In the genomic region with DNA sequence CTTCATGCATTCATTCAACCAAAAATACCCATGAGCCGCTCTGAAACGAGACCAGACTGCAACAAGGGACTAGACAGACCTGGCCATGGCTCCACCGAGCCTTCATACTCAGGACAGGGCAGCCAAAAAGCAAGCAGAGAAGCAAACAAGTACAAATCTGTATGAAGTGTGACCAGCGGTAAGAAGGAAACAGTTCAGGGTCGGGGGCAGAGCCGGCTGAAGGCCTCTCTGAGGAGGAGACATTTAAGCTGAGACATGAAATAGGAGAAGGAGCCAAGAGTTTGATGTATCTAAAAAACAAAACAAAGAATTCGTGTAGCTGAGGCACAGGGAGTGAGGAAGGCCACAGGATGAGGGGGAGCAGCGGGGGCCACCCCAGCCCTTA, we compare ENCODE assay signal across 21 cellular contexts. TPM values are rescaled to one million over a fixed set of nuclear protein-coding genes. Genes with fewer than 3 reads are reported as not detected.
A peak's percentile ranks its signal among the peaks of the same experiment; 100 is the strongest.
DNase-seq lines count a peak whose midpoint lies in the region; ATAC-seq and TF ChIP-seq lines count a peak whose summit lies in the region.
"Had no signal": no experiment of that assay in that cellular context is flagged by ENCODE, and none has a peak within 500 bp of the region (broad histone marks: within the 10 kb centered on the region; RNA-seq: fewer than 3 reads in every experiment).

No MANE protein-coding gene starts in this region.

- WGBS in H9 (ENCODE audit: extremely low coverage, insufficient read length, low lambda C conversion rate), result no CpG with 5 or more reads among the region's 8 CpGs
- 46 to 62% (median 52%) methylated on average over 8 of the region's 8 CpGs for WGBS in stomach, 5 donors

- H3K4me3 Mint-ChIP-seq in H9, result peak overlapping the region in 1 of 2 experiments; percentile 15; a peak in 2 of 5 replicates
- H3K4me3 Mint-ChIP-seq: activated CD4-positive, alpha-beta T cell treated with anti-CD3 and anti-CD28 coated beads, Interleukin-2, amount 10 ng/mL, durations not matched to agents 24 days and 14 days had no signal

- H3K14ac ChIP-seq in H9 (ENCODE audit: insufficient read depth, low read length), result no peak overlapping the region

- H3K9ac ChIP-seq in H9 (ENCODE audit: extremely low read depth, insufficient read length, low read length), result no peak overlapping the region
- H3K9ac ChIP-seq: BLaER1 had no signal

- intact Hi-C loops in stomach (cut with DNase I; ENCODE audit: low total_unique reads) (loop anchor here (10.0 kb wide), 2 partner anchors 311 to 451 kb away; no protein-coding TSS in a partner anchor), mucosa of descending colon (cut with DNase I, micrococcal nuclease) (loop anchor here in 1 of 2 donors (10.0 kb wide), 1 partner anchor 281 kb away; no protein-coding TSS in a partner anchor)

- no peak overlapping the region for H3K4ac ChIP-seq in H9 (ENCODE audit: low read depth, low read length)

- peak overlapping the region in 1 of 3 experiments; percentile 50; a peak in 3 of 7 replicates for H3K27ac Mint-ChIP-seq in H9
- H3K27ac Mint-ChIP-seq: activated CD4-positive, alpha-beta T cell treated with anti-CD3 and anti-CD28 coated beads, Interleukin-2, amount 10 ng/mL, durations not matched to agents 24 days and 14 days had no signal

- no peak overlapping the region for H4K91ac ChIP-seq in H9 (ENCODE audit: insufficient read length, low read depth, low read length)

- no peak for DNase-seq in H9
- DNase-seq in cerebellum (ENCODE audit: low spot score), result peak; percentile 17
- no peak for DNase-seq in stomach
- DNase-seq in mucosa of descending colon, result no peak
- DNase-seq in NCI-H446 treated with DMSO at 0.1 percent for 48 hours (lab: John Stamatoyannopoulos, UW), result no peak
- DNase-seq in D341Med (ENCODE audit: low spot score), result no peak
- DNase-seq: activated CD4-positive, alpha-beta T cell treated with anti-CD3 and anti-CD28 coated beads, Interleukin-2, amount 10 ng/mL, durations not matched to agents 24 days and 14 days; activated naive CD4-positive, alpha-beta T cell treated with anti-CD3 and anti-CD28 coated beads, Interleukin-2, amount 50 U/mL, for 16 hours; activated T-cell treated with anti-CD3 and anti-CD28 coated beads for 4 hours; DMS79 treated with DMSO at 0.1 percent for 48 hours; KG1; NCI-H1048; NCI-H2081 treated with DMSO at 0.1 percent for 48 hours; NCI-H526 treated with DMSO at 0.1 percent for 48 hours; stimulated activated CD4-positive, alpha-beta T cell treated with anti-CD3 and anti-CD28 coated beads, Interleukin-1b, Interleukin-23, amount 100 ng/mL, for 48 hours; testis had no signal

- H3K18ac ChIP-seq in H9 (ENCODE audit: insufficient read length, low read depth, low read length), result no peak overlapping the region

- no peak overlapping the region for H2BK120ac ChIP-seq in H9 (ENCODE audit: low read depth, low read length, poor library complexity, severe bottlenecking)

- no peak for ATAC-seq in mucosa of descending colon
- no peak for ATAC-seq in HG03139 (IDR thresholded peaks at IDR 0.05; ENCODE audit: unreplicated experiment)
- ATAC-seq: body of pancreas had no signal

- peaks cover 11% of the 10 kb centered on the region for H3K23me2 ChIP-seq in H9 (ENCODE audit: insufficient read length, low read depth, low read length, poor library complexity, severe bottlenecking)

- H2AFZ ChIP-seq in H9 (ENCODE audit: low read length), result no peak overlapping the region

- H2BK15ac ChIP-seq in H9 (ENCODE audit: low read depth, low read length), result no peak overlapping the region

- H3K27me3 Mint-ChIP-seq in H9 (ENCODE audit: low read depth), result peaks cover 3% of the 10 kb centered on the region

- H3K4me1 Mint-ChIP-seq in H9, result peaks cover 11 to 19% of the 10 kb centered on the region in 2 experiments

- TF ChIP-seq EP300 in stomach (IDR thresholded peaks at IDR 0.05), result no peak

- no peak overlapping the region for H3K27ac ChIP-seq in H9 (ENCODE audit: insufficient read length, low read depth, low read length)
- no peak overlapping the region for H3K27ac ChIP-seq in muscle layer of duodenum (ENCODE audit: low read length)
- H3K27ac ChIP-seq in stomach, result peak overlapping the region in 1 of 5 donors; percentile 62
- H3K27ac ChIP-seq: SK-N-MC, testis had no signal

- H4K5ac ChIP-seq in H9 (ENCODE audit: insufficient read length, low read depth, low read length), result no peak overlapping the region

- H2BK12ac ChIP-seq in H9 (ENCODE audit: insufficient read length, low read depth, low read length), result no peak overlapping the region

- peak overlapping the region; percentile 70 to 80 for H3K4me3 ChIP-seq in muscle layer of duodenum (ENCODE audit: low read depth in 1 of 2, low read length in 2 of 2)
- H3K4me3 ChIP-seq in stomach, result peak overlapping the region; percentile 50 to 66 (median 59)
- H3K4me3 ChIP-seq in mucosa of descending colon, result no peak overlapping the region
- H3K4me3 ChIP-seq: SK-N-MC had no signal

- TF ChIP-seq CTCF in H9 (conservative IDR thresholded peaks at IDR 0.05) (no peak), stomach (IDR thresholded peaks at IDR 0.05) (no peak), mucosa of descending colon (IDR thresholded peaks at IDR 0.05) (no peak)

- H3K27me3 ChIP-seq in H9 (ENCODE audit: insufficient read depth, low read length) (no peaks in the 10 kb centered on the region), muscle layer of duodenum (ENCODE audit: low read depth, low read length) (no peaks in the 10 kb centered on the region), stomach (no peaks in the 10 kb centered on the region)
- H3K27me3 ChIP-seq: BLaER1, body of pancreas, testis had no signal

- no peaks in the 10 kb centered on the region for H3K79me2 ChIP-seq in H9 (ENCODE audit: insufficient read depth, low read length)

- H3K4me1 ChIP-seq in H9 (ENCODE audit: insufficient read depth, low read length) (no peaks in the 10 kb centered on the region; the same call in 1 of the 2 replicates), muscle layer of duodenum (ENCODE audit: control insufficient read depth in 1 of 2, insufficient read depth in 2 of 2, low read length in 2 of 2) (peaks cover 8 to 19% of the 10 kb centered on the region in 2 donors), stomach (peaks cover 24 to 42% (median 31%) of the 10 kb centered on the region in 4 donors), mucosa of descending colon (ENCODE audit: low read depth) (peaks cover 17% of the 10 kb centered on the region)

- TF ChIP-seq POLR2A in stomach (IDR thresholded peaks at IDR 0.05), result no peak

- peak overlapping the region; percentile 50 for H3K4me2 ChIP-seq in H9 (ENCODE audit: insufficient read depth, insufficient read length, low read length)

- H3K36me3 ChIP-seq in muscle layer of duodenum (ENCODE audit: control insufficient read depth in 1 of 2, insufficient read depth in 2 of 2, low read length in 2 of 2), result no peaks in the 10 kb centered on the region
- H3K36me3 ChIP-seq in stomach, result no peaks in the 10 kb centered on the region
- H3K36me3 ChIP-seq in mucosa of descending colon (ENCODE audit: low read depth), result no peaks in the 10 kb centered on the region
- H3K36me3 ChIP-seq: BLaER1 had no signal

- H3K9me3 ChIP-seq in H9 (ENCODE audit: control insufficient read depth, low read depth, low read length) (no peaks in the 10 kb centered on the region), muscle layer of duodenum (ENCODE audit: control insufficient read depth in 1 of 2, low read length in 2 of 2) (no peaks in the 10 kb centered on the region), stomach (no peaks in the 10 kb centered on the region), mucosa of descending colon (no peaks in the 10 kb centered on the region)
- H3K9me3 ChIP-seq: BLaER1, body of pancreas, testis had no signal

- H2AK5ac ChIP-seq in H9 (ENCODE audit: insufficient read length, low read length), result no peak overlapping the region

- no peak overlapping the region for H4K8ac ChIP-seq in H9 (replicated peaks; ENCODE audit: insufficient read length, low read depth, low read length)

- H3K9me3 Mint-ChIP-seq in H9, result no peaks in the 10 kb centered on the region
- H3K9me3 Mint-ChIP-seq: activated CD4-positive, alpha-beta T cell treated with anti-CD3 and anti-CD28 coated beads, Interleukin-2, amount 10 ng/mL, durations not matched to agents 24 days and 14 days had no signal

- H2BK5ac ChIP-seq in H9 (ENCODE audit: insufficient read length, low read length), result no peak overlapping the region

- no peak overlapping the region for H3K23ac ChIP-seq in H9 (ENCODE audit: insufficient read length, low read depth, low read length)

- H2BK20ac ChIP-seq in H9 (ENCODE audit: low read depth, low read length, poor library complexity, severe bottlenecking), result no peak overlapping the region

- H3K79me1 ChIP-seq in H9 (ENCODE audit: insufficient read depth, low read depth, low read length, poor library complexity, severe bottlenecking), result no peaks in the 10 kb centered on the region

- no peak overlapping the region for H3K56ac ChIP-seq in H9 (ENCODE audit: insufficient read length, low read depth, low read length)

- no peaks in the 10 kb centered on the region for H4K20me1 ChIP-seq in H9 (ENCODE audit: control insufficient read depth, insufficient read depth, insufficient read length)
- H4K20me1 ChIP-seq: BLaER1 had no signal

- H3K36me3 Mint-ChIP-seq in H9 (ENCODE audit: insufficient read depth in 1 of 3, low read depth in 3 of 3), result no peaks in the 10 kb centered on the region; a peak in 2 of 7 replicates

- H3T11ph ChIP-seq in H9 (ENCODE audit: low read length), result no peak overlapping the region

RNA-seq across cellular contexts. Expression of a gene that starts 21.3 kb away (rescaled TPM):
- 13.3 and 14.5 TPM in 2 replicates for total RNA-seq in H9 (2021)
- total RNA-seq in cerebellum, result 9.7 TPM
- 10 to 100 TPM in 4 of 5 donors, not detected in 1; 22.9 to 55.1 (median 32.3) TPM for total RNA-seq in stomach
- polyA plus RNA-seq in stomach, result 10 to 100 TPM; 12.1 to 18.5 (median 14.7) TPM
- total RNA-seq in mucosa of descending colon, result 10 to 100 TPM in 2 of 3 donors, 1 to 10 TPM in 1; 9.4 to 14.2 (median 12.1) TPM
